ENCODE assay signal across 2 cellular contexts in the genomic region with DNA sequence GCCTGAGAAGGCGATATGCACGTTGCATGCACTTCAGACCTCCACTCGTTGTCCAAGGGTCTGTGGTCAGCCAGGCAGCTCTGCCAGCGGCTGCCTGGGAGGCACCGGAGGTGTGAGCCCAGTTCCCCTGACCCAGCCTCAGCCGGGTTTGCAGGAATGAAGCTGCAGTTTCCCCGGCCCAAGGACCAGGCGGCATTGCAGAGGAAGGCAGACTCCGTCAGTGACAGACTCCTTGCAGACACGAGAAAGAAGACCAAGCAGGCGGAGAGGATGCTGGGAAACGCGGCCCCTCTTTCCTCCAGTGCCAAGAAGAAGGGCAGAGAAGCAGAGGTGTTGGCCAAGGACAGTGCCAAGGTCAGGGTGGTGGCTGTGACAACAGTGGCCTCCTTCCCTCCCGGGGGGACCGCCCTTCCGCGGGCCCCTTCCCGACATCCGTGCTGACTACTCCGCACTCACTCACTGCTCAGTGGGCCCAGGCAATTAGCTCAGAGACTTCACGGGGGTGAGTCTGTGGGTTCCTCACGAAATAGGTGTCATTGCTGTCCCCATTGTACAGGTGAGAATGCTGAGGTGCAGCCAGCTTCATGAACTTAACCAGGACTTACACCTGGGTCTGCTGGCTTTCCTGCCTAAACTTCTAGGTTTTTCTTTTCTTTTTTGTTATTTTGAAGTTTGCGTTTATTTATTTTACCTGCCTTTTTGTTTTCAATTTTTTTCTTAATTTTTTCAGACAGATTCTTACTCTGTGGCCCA.
TF ChIP-seq lines count a peak whose summit lies in the region.

No MANE protein-coding gene starts in this region.

TF ChIP-seq in HepG2, 621 proteins besides CTCF, POLR2A, EP300 and RAD21:
- peak; percentile 73 for TF ChIP-seq ZNF629 (CRISPR knock-in tag; conservative IDR thresholded peaks at IDR 0.05)
- no peak for TF ChIP-seq KAT8 (CRISPR knock-in tag; IDR thresholded peaks at IDR 0.05)
TF ChIP-seq in HepG2: peak in this region for 1.

TF ChIP-seq in WTC11, 78 proteins besides CTCF, POLR2A, EP300 and RAD21:
- TF ChIP-seq, protein P1, sequence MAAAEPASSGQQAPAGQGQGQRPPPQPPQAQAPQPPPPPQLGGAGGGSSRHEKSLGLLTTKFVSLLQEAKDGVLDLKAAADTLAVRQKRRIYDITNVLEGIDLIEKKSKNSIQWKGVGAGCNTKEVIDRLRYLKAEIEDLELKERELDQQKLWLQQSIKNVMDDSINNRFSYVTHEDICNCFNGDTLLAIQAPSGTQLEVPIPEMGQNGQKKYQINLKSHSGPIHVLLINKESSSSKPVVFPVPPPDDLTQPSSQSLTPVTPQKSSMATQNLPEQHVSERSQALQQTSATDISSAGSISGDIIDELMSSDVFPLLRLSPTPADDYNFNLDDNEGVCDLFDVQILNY (CRISPR knock-in tag; IDR thresholded peaks at IDR 0.05), result no peak
- TF ChIP-seq ZNF138 (CRISPR knock-in tag; conservative IDR thresholded peaks at IDR 0.05) (no peak), JAZF1 (CRISPR knock-in tag; IDR thresholded peaks at IDR 0.05) (no peak), SMAD3 (CRISPR knock-in tag; IDR thresholded peaks at IDR 0.05; ENCODE audit: borderline replicate concordance) (no peak), NR3C1 (CRISPR knock-in tag; conservative IDR thresholded peaks at IDR 0.05; ENCODE audit: low read depth) (no peak), RELA (CRISPR knock-in tag; IDR thresholded peaks at IDR 0.05; ENCODE audit: borderline replicate concordance) (no peak)
- TF ChIP-seq, protein P2, sequence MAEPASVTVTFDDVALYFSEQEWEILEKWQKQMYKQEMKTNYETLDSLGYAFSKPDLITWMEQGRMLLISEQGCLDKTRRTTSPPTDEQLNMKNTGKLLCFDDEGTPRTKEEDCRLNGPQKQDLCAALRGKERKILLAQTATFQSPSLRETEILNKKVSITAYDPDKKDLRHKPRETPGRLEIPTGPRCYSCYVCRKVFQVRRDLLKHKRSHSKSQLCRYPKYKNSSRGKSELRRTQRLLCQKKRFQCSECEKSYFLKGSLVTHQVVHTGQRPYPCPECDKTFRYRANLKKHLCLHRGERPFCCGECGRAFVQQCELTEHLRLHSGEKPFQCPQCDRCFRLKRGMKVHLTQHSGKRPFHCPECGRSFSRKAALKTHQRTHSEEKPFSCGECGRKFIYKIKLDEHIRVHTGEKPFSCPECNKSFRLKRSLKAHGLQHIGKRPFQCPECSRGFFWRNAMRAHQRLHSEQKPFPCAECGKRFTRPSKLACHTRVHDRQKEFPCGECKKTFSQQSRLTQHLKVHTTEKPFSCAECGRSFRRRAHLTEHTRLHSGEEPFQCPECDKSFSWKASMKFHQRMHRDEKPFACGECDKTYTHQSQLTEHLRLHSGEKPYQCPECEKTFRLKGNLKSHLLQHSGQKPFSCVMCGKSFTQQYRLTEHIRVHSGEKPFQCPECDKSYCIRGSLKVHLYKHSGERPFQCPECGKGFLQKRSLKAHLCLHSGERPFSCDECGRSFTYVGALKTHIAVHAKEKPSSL (CRISPR knock-in tag; conservative IDR thresholded peaks at IDR 0.05), result no peak
- TF ChIP-seq, protein P3, sequence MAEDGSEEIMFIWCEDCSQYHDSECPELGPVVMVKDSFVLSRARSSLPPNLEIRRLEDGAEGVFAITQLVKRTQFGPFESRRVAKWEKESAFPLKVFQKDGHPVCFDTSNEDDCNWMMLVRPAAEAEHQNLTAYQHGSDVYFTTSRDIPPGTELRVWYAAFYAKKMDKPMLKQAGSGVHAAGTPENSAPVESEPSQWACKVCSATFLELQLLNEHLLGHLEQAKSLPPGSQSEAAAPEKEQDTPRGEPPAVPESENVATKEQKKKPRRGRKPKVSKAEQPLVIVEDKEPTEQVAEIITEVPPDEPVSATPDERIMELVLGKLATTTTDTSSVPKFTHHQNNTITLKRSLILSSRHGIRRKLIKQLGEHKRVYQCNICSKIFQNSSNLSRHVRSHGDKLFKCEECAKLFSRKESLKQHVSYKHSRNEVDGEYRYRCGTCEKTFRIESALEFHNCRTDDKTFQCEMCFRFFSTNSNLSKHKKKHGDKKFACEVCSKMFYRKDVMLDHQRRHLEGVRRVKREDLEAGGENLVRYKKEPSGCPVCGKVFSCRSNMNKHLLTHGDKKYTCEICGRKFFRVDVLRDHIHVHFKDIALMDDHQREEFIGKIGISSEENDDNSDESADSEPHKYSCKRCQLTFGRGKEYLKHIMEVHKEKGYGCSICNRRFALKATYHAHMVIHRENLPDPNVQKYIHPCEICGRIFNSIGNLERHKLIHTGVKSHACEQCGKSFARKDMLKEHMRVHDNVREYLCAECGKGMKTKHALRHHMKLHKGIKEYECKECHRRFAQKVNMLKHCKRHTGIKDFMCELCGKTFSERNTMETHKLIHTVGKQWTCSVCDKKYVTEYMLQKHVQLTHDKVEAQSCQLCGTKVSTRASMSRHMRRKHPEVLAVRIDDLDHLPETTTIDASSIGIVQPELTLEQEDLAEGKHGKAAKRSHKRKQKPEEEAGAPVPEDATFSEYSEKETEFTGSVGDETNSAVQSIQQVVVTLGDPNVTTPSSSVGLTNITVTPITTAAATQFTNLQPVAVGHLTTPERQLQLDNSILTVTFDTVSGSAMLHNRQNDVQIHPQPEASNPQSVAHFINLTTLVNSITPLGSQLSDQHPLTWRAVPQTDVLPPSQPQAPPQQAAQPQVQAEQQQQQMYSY (CRISPR knock-in tag; IDR thresholded peaks at IDR 0.05), result no peak
- TF ChIP-seq, protein P4, sequence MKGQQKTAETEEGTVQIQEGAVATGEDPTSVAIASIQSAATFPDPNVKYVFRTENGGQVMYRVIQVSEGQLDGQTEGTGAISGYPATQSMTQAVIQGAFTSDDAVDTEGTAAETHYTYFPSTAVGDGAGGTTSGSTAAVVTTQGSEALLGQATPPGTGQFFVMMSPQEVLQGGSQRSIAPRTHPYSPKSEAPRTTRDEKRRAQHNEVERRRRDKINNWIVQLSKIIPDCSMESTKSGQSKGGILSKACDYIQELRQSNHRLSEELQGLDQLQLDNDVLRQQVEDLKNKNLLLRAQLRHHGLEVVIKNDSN (CRISPR knock-in tag; IDR thresholded peaks at IDR 0.05), result no peak
